Comparison of ENCODE assay signal across 8 cellular contexts in the genomic region with DNA sequence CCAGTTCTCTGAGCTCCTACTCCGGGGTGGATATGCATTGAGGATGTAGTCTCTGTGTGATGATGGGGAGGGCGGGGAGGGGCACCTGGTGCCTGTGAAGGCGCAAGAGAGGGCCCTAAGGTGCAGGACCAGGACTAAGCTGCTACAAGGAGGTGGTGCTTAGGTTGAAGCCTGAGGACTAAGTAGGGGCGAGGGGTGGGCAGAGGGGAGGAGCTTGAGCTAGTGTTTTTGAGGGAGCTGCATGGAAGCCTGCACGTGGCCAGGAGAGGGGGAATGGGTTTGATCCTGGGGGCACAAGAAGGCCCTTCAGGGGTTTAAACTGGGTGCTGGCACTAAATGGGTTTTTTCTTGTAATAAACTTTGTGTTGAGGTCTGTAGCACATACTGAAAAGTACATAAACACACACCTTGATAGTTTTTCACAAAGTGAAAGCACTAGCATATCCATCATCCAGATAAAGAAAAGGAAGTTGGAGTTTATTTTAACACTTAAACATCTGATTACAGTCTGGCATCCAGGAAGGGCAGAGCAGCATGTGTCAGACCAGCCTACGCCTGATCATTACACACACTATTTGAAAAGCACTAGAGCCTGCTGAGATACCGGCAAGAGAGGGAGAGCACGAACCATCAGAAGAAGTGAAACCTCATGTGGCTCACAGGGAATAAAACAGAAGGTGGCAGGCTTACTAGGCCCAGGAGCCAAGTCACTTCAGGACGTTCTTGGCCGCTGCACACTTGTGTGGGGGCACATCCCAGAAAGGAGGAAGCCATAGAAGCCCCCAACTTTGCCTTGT.
DNase-seq lines count a peak whose midpoint lies in the region; ATAC-seq and TF ChIP-seq lines count a peak whose summit lies in the region.

No MANE protein-coding gene starts in this region.

- peak overlapping the region in 6 of 7 donors; percentile 37 to 85 (median 77) for H3K27ac Mint-ChIP-seq in CD4-positive, alpha-beta memory T cell
- H3K27ac Mint-ChIP-seq in activated T-helper 1 cell treated with anti-CD3 and anti-CD28 coated beads, Interleukin-12 subunit alpha, Interleukin-12 subunit beta, Interleukin-2, Interleukin-4 antibody, amounts not matched to agents 30 ng/mL and 10 ng/mL and 1 ng/mL, durations not matched to agents 14 hours and 24 hours and 36 hours = peak overlapping the region; percentile 33

- no peaks in the 10 kb centered on the region for H3K27me3 Mint-ChIP-seq in CD4-positive, alpha-beta memory T cell
- H3K27me3 Mint-ChIP-seq in activated T-helper 1 cell treated with anti-CD3 and anti-CD28 coated beads, Interleukin-12 subunit alpha, Interleukin-12 subunit beta, Interleukin-2, Interleukin-4 antibody, amounts not matched to agents 30 ng/mL and 10 ng/mL and 1 ng/mL, durations not matched to agents 14 hours and 24 hours and 36 hours (ENCODE audit: insufficient read depth) = no peaks in the 10 kb centered on the region

- no peak overlapping the region for H3K27ac ChIP-seq in CD4-positive, alpha-beta memory T cell (ENCODE audit: low read depth, low read length)
- no peak overlapping the region for H3K27ac ChIP-seq in lower lobe of right lung

- H3K4me1 ChIP-seq in CD4-positive, alpha-beta memory T cell (ENCODE audit: insufficient read depth, low read length) = peaks cover 26% of the 10 kb centered on the region
- H3K4me1 ChIP-seq in lower lobe of right lung = peaks cover 18% of the 10 kb centered on the region

- DNase-seq in CD4-positive, alpha-beta memory T cell = no peak
- no peak for DNase-seq in activated T-helper 1 cell treated with anti-CD3 and anti-CD28 coated beads, Interleukin-12 subunit alpha, Interleukin-12 subunit beta, Interleukin-2, Interleukin-4 antibody, amounts not matched to agents 30 ng/mL and 10 ng/mL and 1 ng/mL, durations not matched to agents 14 hours and 24 hours and 36 hours (ENCODE audit: low spot score)
- no peak for DNase-seq in lower lobe of right lung
- no peak for DNase-seq in T1000 (lab: John Stamatoyannopoulos, UW)
- no peak for DNase-seq in kidney glomerular epithelial cell (lab: John Stamatoyannopoulos, UW)
- no peak for DNase-seq in SK-N-DZ (ENCODE audit: low spot score)

- TF ChIP-seq CTCF in lower lobe of right lung (IDR thresholded peaks at IDR 0.05) = no peak

- ATAC-seq in GM21576 (IDR thresholded peaks at IDR 0.05; ENCODE audit: unreplicated experiment) (peak; percentile 70), lower lobe of right lung (peak; percentile 78 to 80), GM21528 (IDR thresholded peaks at IDR 0.05; ENCODE audit: low FRiP score, unreplicated experiment) (no peak)

- no peaks in the 10 kb centered on the region for H3K27me3 ChIP-seq in CD4-positive, alpha-beta memory T cell (ENCODE audit: insufficient read depth, low read length)
- H3K27me3 ChIP-seq in lower lobe of right lung (ENCODE audit: low read depth) = no peaks in the 10 kb centered on the region

- intact Hi-C loops in CD4-positive, alpha-beta memory T cell (cut with micrococcal nuclease) = no loop called here
- intact Hi-C loops in activated T-helper 1 cell treated with anti-CD3 and anti-CD28 coated beads, Interleukin-12 subunit alpha, Interleukin-12 subunit beta, Interleukin-2, Interleukin-4 antibody, amounts not matched to agents 30 ng/mL and 10 ng/mL and 1 ng/mL, durations not matched to agents 14 hours and 24 hours and 36 hours (cut with micrococcal nuclease) = loop anchor here (1.0 kb wide), 1 partner anchor 37 kb away; no protein-coding TSS in a partner anchor
- intact Hi-C loops in lower lobe of right lung (cut with DNase I) = no loop called here

- POLR2A ChIA-PET in CD4-positive, alpha-beta memory T cell (lab: Charles Lee; ENCODE audit: partially characterized antibody) = no interaction called here

- peaks cover 14 to 23% of the 10 kb centered on the region in 2 donors for H3K36me3 Mint-ChIP-seq in CD4-positive, alpha-beta memory T cell
- peaks cover 21% of the 10 kb centered on the region for H3K36me3 Mint-ChIP-seq in activated T-helper 1 cell treated with anti-CD3 and anti-CD28 coated beads, Interleukin-12 subunit alpha, Interleukin-12 subunit beta, Interleukin-2, Interleukin-4 antibody, amounts not matched to agents 30 ng/mL and 10 ng/mL and 1 ng/mL, durations not matched to agents 14 hours and 24 hours and 36 hours (ENCODE audit: low read depth)

- peak overlapping the region in 7 of 8 donors; percentile 6 to 52 (median 19) for H3K4me3 Mint-ChIP-seq in CD4-positive, alpha-beta memory T cell
- H3K4me3 Mint-ChIP-seq in activated T-helper 1 cell treated with anti-CD3 and anti-CD28 coated beads, Interleukin-12 subunit alpha, Interleukin-12 subunit beta, Interleukin-2, Interleukin-4 antibody, amounts not matched to agents 30 ng/mL and 10 ng/mL and 1 ng/mL, durations not matched to agents 14 hours and 24 hours and 36 hours = no peak overlapping the region

- H3K4me1 Mint-ChIP-seq in CD4-positive, alpha-beta memory T cell = peaks cover 24 to 42% (median 29%) of the 10 kb centered on the region in 4 donors
- peaks cover 30% of the 10 kb centered on the region for H3K4me1 Mint-ChIP-seq in activated T-helper 1 cell treated with anti-CD3 and anti-CD28 coated beads, Interleukin-12 subunit alpha, Interleukin-12 subunit beta, Interleukin-2, Interleukin-4 antibody, amounts not matched to agents 30 ng/mL and 10 ng/mL and 1 ng/mL, durations not matched to agents 14 hours and 24 hours and 36 hours (ENCODE audit: low read depth)

- no peak overlapping the region for H3K4me3 ChIP-seq in CD4-positive, alpha-beta memory T cell (ENCODE audit: low read length in 2 of 2)
- H3K4me3 ChIP-seq in lower lobe of right lung = no peak overlapping the region

- H3K9me3 Mint-ChIP-seq in CD4-positive, alpha-beta memory T cell = no peaks in the 10 kb centered on the region
- H3K9me3 Mint-ChIP-seq in activated T-helper 1 cell treated with anti-CD3 and anti-CD28 coated beads, Interleukin-12 subunit alpha, Interleukin-12 subunit beta, Interleukin-2, Interleukin-4 antibody, amounts not matched to agents 30 ng/mL and 10 ng/mL and 1 ng/mL, durations not matched to agents 14 hours and 24 hours and 36 hours = no peaks in the 10 kb centered on the region

- H3K36me3 ChIP-seq in CD4-positive, alpha-beta memory T cell (ENCODE audit: insufficient read depth, low read length) = peaks cover 7% of the 10 kb centered on the region
- H3K36me3 ChIP-seq in lower lobe of right lung = peaks cover 13% of the 10 kb centered on the region

- CTCF ChIA-PET in CD4-positive, alpha-beta memory T cell (lab: Charles Lee; ENCODE audit: partially characterized antibody) = no interaction called here

- no peaks in the 10 kb centered on the region for H3K9me3 ChIP-seq in CD4-positive, alpha-beta memory T cell (ENCODE audit: control insufficient read depth in 1 of 2, low read length in 2 of 2)
- H3K9me3 ChIP-seq in lower lobe of right lung = no peaks in the 10 kb centered on the region
